30 cellular contexts compared by ENCODE assay signal in genomic region chr22:50179937-50180726, GRCh38. TPM values are rescaled to one million over a fixed set of nuclear protein-coding genes. Genes with fewer than 3 reads are reported as not detected.
DNase-seq lines count a peak whose midpoint lies in the region; ATAC-seq and TF ChIP-seq lines count a peak whose summit lies in the region.
"Had no signal": no experiment of that assay in that cellular context is flagged by ENCODE, and none has a peak within 500 bp of the region (broad histone marks: within the 10 kb centered on the region; RNA-seq: fewer than 3 reads in every experiment).

No MANE protein-coding gene starts in this region.

- H3K4me3 Mint-ChIP-seq in memory B cell (peak overlapping the region; percentile 42), type B pancreatic cell (peak overlapping the region; percentile 32)
- H3K4me3 Mint-ChIP-seq: activated naive CD4-positive, alpha-beta T cell treated with anti-CD3 and anti-CD28 coated beads, Interleukin-2, amount 50 U/mL, for 24 hours; CD8-positive, alpha-beta T cell; GM23338; HFFc6; immature natural killer cell had no signal

- H3K9me3 Mint-ChIP-seq in memory B cell = no peaks in the 10 kb centered on the region
- no peaks in the 10 kb centered on the region for H3K9me3 Mint-ChIP-seq in type B pancreatic cell
- H3K9me3 Mint-ChIP-seq: activated naive CD4-positive, alpha-beta T cell treated with anti-CD3 and anti-CD28 coated beads, Interleukin-2, amount 50 U/mL, for 24 hours; activated T-helper 2 cell treated with anti-CD3 and anti-CD28 coated beads, Interferon-gamma antibody, Interleukin-2, Interleukin-4, amounts not matched to agents 10 μg/mL and 5 μg/mL and 100 μg/mL, durations not matched to agents 14 hours and 24 hours and 36 hours; CD8-positive, alpha-beta T cell; GM23338; HFFc6; immature natural killer cell had no signal

- H3K36me3 ChIP-seq in RWPE2 (ENCODE audit: low read depth) = no peaks in the 10 kb centered on the region
- H3K36me3 ChIP-seq: gastrocnemius medialis, upper lobe of left lung, WERI-Rb-1 had no signal

- ATAC-seq in Right ventricle myocardium superior (ENCODE audit: poor library complexity) = no peak
- ATAC-seq in RWPE2 (ENCODE audit: low read depth) = no peak
- no peak for ATAC-seq in memory B cell (ENCODE audit: low read depth)
- ATAC-seq: CD8-positive, alpha-beta T cell; gastrocnemius medialis; GM23338 had no signal

- no peaks in the 10 kb centered on the region for H3K27me3 ChIP-seq in RWPE2 (ENCODE audit: insufficient read depth, poor library complexity, severe bottlenecking)
- H3K27me3 ChIP-seq: upper lobe of left lung had no signal

- H3K36me3 Mint-ChIP-seq in memory B cell (no peaks in the 10 kb centered on the region), type B pancreatic cell (no peaks in the 10 kb centered on the region)
- H3K36me3 Mint-ChIP-seq: activated naive CD4-positive, alpha-beta T cell treated with anti-CD3 and anti-CD28 coated beads, Interleukin-2, amount 50 U/mL, for 24 hours; CD8-positive, alpha-beta T cell; immature natural killer cell had no signal

- peaks cover 19% of the 10 kb centered on the region for H3K4me1 Mint-ChIP-seq in memory B cell
- peaks cover 5% of the 10 kb centered on the region for H3K4me1 Mint-ChIP-seq in type B pancreatic cell (ENCODE audit: unreplicated experiment)

- H3K4me3 ChIP-seq in RWPE2 (ENCODE audit: severe bottlenecking) = no peak overlapping the region
- H3K4me3 ChIP-seq: gastrocnemius medialis, GM23338, upper lobe of left lung had no signal

- no peak for TF ChIP-seq CTCF in RWPE2 (IDR thresholded peaks at IDR 0.05; ENCODE audit: poor library complexity, severe bottlenecking)
- TF ChIP-seq CTCF in type B pancreatic cell (conservative IDR thresholded peaks at IDR 0.05) = no peak

- H3K27me3 Mint-ChIP-seq in memory B cell (peaks cover 14% of the 10 kb centered on the region), type B pancreatic cell (no peaks in the 10 kb centered on the region)

- intact Hi-C loops in Right ventricle myocardium superior (cut with DNase I) = no loop called here
- intact Hi-C loops in cardiac septum (cut with DNase I) = no loop called here

- H3K4me1 ChIP-seq in RWPE2 (ENCODE audit: insufficient read depth, poor library complexity, severe bottlenecking) = no peaks in the 10 kb centered on the region

- no peaks in the 10 kb centered on the region for H3K9me3 ChIP-seq in RWPE2 (ENCODE audit: severe bottlenecking)
- H3K9me3 ChIP-seq: gastrocnemius medialis, upper lobe of left lung had no signal

- H3K27ac ChIP-seq in RWPE2 (ENCODE audit: poor library complexity, severe bottlenecking) = no peak overlapping the region
- H3K27ac ChIP-seq: gastrocnemius medialis, upper lobe of left lung, WERI-Rb-1 had no signal

- DNase-seq in Right ventricle myocardium superior = peak; percentile 32
- no peak for DNase-seq in cardiac septum (ENCODE audit: low spot score)
- DNase-seq in RWPE2 (ENCODE audit: low spot score) = peak; percentile 52
- peak in 1 of 2 donors; percentile 9 for DNase-seq in memory B cell (ENCODE audit: low spot score in 2 of 2)
- peak; percentile 65 for DNase-seq in type B pancreatic cell (ENCODE audit: extremely low spot score, unreplicated experiment)
- DNase-seq in NCI-H748 treated with DMSO at 0.1 percent for 48 hours (lab: John Stamatoyannopoulos, UW) = no peak
- DNase-seq in H4 (ENCODE audit: low spot score) = no peak
- DNase-seq in NCI-H2171 treated with DMSO at 0.1 percent for 48 hours (lab: John Stamatoyannopoulos, UW) = no peak
- DNase-seq: activated CD4-positive, alpha-beta T cell treated with anti-CD3 and anti-CD28 coated beads for 48 hours; activated T-cell treated with anti-CD3 and anti-CD28 coated beads for 4 hours; CD8-positive, alpha-beta T cell; gastrocnemius medialis; HFFc6; hypothalamus; immature natural killer cell; KBM-7; mesendoderm; NCI-H1105; NCI-H187 treated with DMSO at 0.1 percent for 48 hours; NCI-H526 treated with DMSO at 0.1 percent for 48 hours; SHP77 treated with DMSO at 0.1 percent for 48 hours; stimulated activated CD4-positive, alpha-beta T cell treated with anti-CD3 and anti-CD28 coated beads, Interleukin-15, amount 100 ng/mL, for 24 hours; stimulated activated CD4-positive, alpha-beta T cell treated with anti-CD3 and anti-CD28 coated beads, Interleukin-4, amount 100 ng/mL, for 4 hours; T-helper 9 cell; WERI-Rb-1 had no signal

- H3K27ac Mint-ChIP-seq in memory B cell = no peak overlapping the region
- H3K27ac Mint-ChIP-seq in type B pancreatic cell = no peak overlapping the region
- H3K27ac Mint-ChIP-seq: activated naive CD4-positive, alpha-beta T cell treated with anti-CD3 and anti-CD28 coated beads, Interleukin-2, amount 50 U/mL, for 24 hours; activated T-helper 2 cell treated with anti-CD3 and anti-CD28 coated beads, Interferon-gamma antibody, Interleukin-2, Interleukin-4, amounts not matched to agents 10 μg/mL and 5 μg/mL and 100 μg/mL, durations not matched to agents 14 hours and 24 hours and 36 hours; CD8-positive, alpha-beta T cell; GM23338; HFFc6; progenitor cell of endocrine pancreas had no signal

RNA-seq across cellular contexts. Expression of gene TRABD, which starts 5.6 kb away (rescaled TPM):
- 22.0 TPM for total RNA-seq in Right ventricle myocardium superior
- 20.1 TPM for total RNA-seq in cardiac septum
- total RNA-seq in type B pancreatic cell (ENCODE audit: low replicate concordance) = 33.8 and 37.7 TPM in 2 replicates
- total RNA-seq in H4 (2014; rRNA removed; shearing (Covaris generic)) = 13.7 and 17.2 TPM in 2 replicates

RNA-seq across cellular contexts. Expression of gene PANX2, which starts 9.6 kb away (rescaled TPM):
- total RNA-seq in Right ventricle myocardium superior (0.43 TPM), cardiac septum (0.30 TPM), type B pancreatic cell (ENCODE audit: low replicate concordance) (3.0 and 9.3 TPM in 2 replicates)
- 4.2 and 4.4 TPM in 2 replicates for total RNA-seq in H4 (2014; rRNA removed; shearing (Covaris generic))

RNA-seq across cellular contexts. Expression of gene SELENOO, which starts 20.7 kb away (rescaled TPM):
- total RNA-seq in Right ventricle myocardium superior = 15.6 TPM
- total RNA-seq in cardiac septum = 12.7 TPM
- total RNA-seq in type B pancreatic cell (ENCODE audit: low replicate concordance) = 23.8 and 28.5 TPM in 2 replicates
- 13.4 and 19.6 TPM in 2 replicates for total RNA-seq in H4 (2014; rRNA removed; shearing (Covaris generic))

Comparison
In these comparisons a context has a peak if more than half of its experiments do, and no peak if none do; other contexts are left out.
1. DNase-seq: peak in Right ventricle myocardium superior (single experiment), RWPE2 (single experiment) and type B pancreatic cell (single experiment); none in cardiac septum (single experiment), NCI-H748 treated with DMSO at 0.1 percent for 48 hours (single experiment), H4 (single experiment) and NCI-H2171 treated with DMSO at 0.1 percent for 48 hours (single experiment).